In the genomic region with DNA sequence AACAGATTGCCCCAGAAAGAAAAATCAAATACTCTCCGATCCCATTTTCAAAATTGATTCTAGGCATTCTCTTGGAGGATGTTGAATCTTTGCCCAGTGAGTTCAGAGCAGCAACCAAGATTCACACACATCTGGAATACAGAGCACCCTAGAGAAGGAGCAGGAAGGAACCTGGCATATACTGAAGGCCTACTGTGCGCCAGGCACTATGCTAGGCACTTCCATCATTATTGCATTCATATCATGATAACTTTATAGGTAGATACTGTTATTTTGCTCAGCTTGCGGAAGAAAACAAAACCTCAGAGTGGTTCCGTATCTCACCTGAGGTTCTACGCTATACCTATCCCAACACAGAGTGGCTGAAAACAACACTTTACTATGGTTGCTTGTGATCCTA, we compare ENCODE assay signal across 28 cellular contexts.
"Had no signal": no experiment of that assay in that cellular context is flagged by ENCODE, and none has a peak within 500 bp of the region (broad histone marks: within the 10 kb centered on the region; RNA-seq: fewer than 3 reads in every experiment).

No MANE protein-coding gene starts in this region.

- H3K27me3 Mint-ChIP-seq: activated CD4-positive, alpha-beta memory T cell treated with anti-CD3 and anti-CD28 coated beads for 36 hours; activated CD4-positive, alpha-beta T cell treated with anti-CD3 and anti-CD28 coated beads, Interleukin-2, amount 10 ng/mL, durations not matched to agents 7 days and 5 days; activated naive CD8-positive, alpha-beta T cell treated with anti-CD3 and anti-CD28 coated beads, Interleukin-2, amount 10 ng/mL, durations not matched to agents 7 days and 5 days; activated T-helper 17 cell treated with anti-CD3 and anti-CD28 coated beads, Interleukin-2, amount 50 U/mL, for 72 hours; central memory CD8-positive, alpha-beta T cell; T-cell had no signal

- H3K27ac ChIP-seq: body of pancreas, SK-N-MC had no signal

- H3K4me1 ChIP-seq: body of pancreas had no signal

- H3K27me3 ChIP-seq: body of pancreas had no signal

- H3K36me3 Mint-ChIP-seq: activated CD4-positive, alpha-beta memory T cell treated with anti-CD3 and anti-CD28 coated beads for 36 hours; activated naive CD4-positive, alpha-beta T cell treated with anti-CD3 and anti-CD28 coated beads, Interleukin-2, amount 10 ng/mL, durations not matched to agents 7 days and 5 days; T-cell had no signal

- H3K27ac Mint-ChIP-seq: activated CD4-positive, alpha-beta memory T cell treated with anti-CD3 and anti-CD28 coated beads for 36 hours; activated CD4-positive, alpha-beta T cell treated with anti-CD3 and anti-CD28 coated beads, Interleukin-2, amount 10 ng/mL, durations not matched to agents 7 days and 5 days; activated naive CD4-positive, alpha-beta T cell treated with anti-CD3 and anti-CD28 coated beads, Interleukin-2, amount 10 ng/mL, durations not matched to agents 7 days and 5 days; activated naive CD8-positive, alpha-beta T cell treated with anti-CD3 and anti-CD28 coated beads, Interleukin-2, amount 10 ng/mL, durations not matched to agents 7 days and 5 days; activated T-helper 17 cell treated with anti-CD3 and anti-CD28 coated beads, Interleukin-2, amount 50 U/mL, for 72 hours; T-cell had no signal

- H3K4me3 Mint-ChIP-seq: activated CD4-positive, alpha-beta memory T cell treated with anti-CD3 and anti-CD28 coated beads for 36 hours; activated CD4-positive, alpha-beta T cell treated with anti-CD3 and anti-CD28 coated beads, Interleukin-2, amount 10 ng/mL, durations not matched to agents 7 days and 5 days; activated naive CD4-positive, alpha-beta T cell treated with anti-CD3 and anti-CD28 coated beads, Interleukin-2, amount 10 ng/mL, durations not matched to agents 7 days and 5 days; activated naive CD8-positive, alpha-beta T cell treated with anti-CD3 and anti-CD28 coated beads, Interleukin-2, amount 10 ng/mL, durations not matched to agents 7 days and 5 days; activated T-cell treated with anti-CD3 and anti-CD28 coated beads, Interleukin-2, amount 50 U/mL, for 4 hours; activated T-helper 17 cell treated with anti-CD3 and anti-CD28 coated beads, Interleukin-2, amount 50 U/mL, for 72 hours; central memory CD8-positive, alpha-beta T cell; T-cell had no signal

- H3K4me3 ChIP-seq: body of pancreas, SK-N-MC had no signal

- H3K9me3 ChIP-seq: body of pancreas had no signal

- DNase-seq: activated CD4-positive, alpha-beta memory T cell treated with anti-CD3 and anti-CD28 coated beads for 36 hours; activated CD4-positive, alpha-beta T cell treated with anti-CD3 and anti-CD28 coated beads, Interleukin-2, amount 10 ng/mL, durations not matched to agents 7 days and 5 days; activated CD4-positive, CD25-positive, alpha-beta regulatory T cell; activated CD8-positive, alpha-beta memory T cell treated with anti-CD3 and anti-CD28 coated beads for 24 hours; activated gamma-delta T cell; activated naive CD4-positive, alpha-beta T cell treated with anti-CD3 and anti-CD28 coated beads, Interleukin-2, amount 10 ng/mL, durations not matched to agents 7 days and 5 days; activated naive CD8-positive, alpha-beta T cell treated with anti-CD3 and anti-CD28 coated beads, Interleukin-2, amount 10 ng/mL, durations not matched to agents 7 days and 5 days; activated T-cell treated with anti-CD3 and anti-CD28 coated beads, Interleukin-2, amount 50 U/mL, for 4 hours; aorta; body of pancreas; Kasumi-1; KBM-7; NCI-H1092; NCI-H1417; NCI-H1930; NCI-H2107; NCI-H2171 treated with DMSO at 0.1 percent for 48 hours; NCI-H226; NCI-H526; RPMI8226; T-cell; T-helper 2 cell; T1000 had no signal

- ATAC-seq: activated T-cell treated with anti-CD3 and anti-CD28 coated beads, Interleukin-2, amount 50 U/mL, for 4 hours; activated T-helper 17 cell treated with anti-CD3 and anti-CD28 coated beads, Interleukin-2, amount 50 U/mL, for 72 hours; body of pancreas; Panc1; Right ventricle myocardium inferior; T-cell had no signal

- H3K9me3 Mint-ChIP-seq: activated CD4-positive, alpha-beta memory T cell treated with anti-CD3 and anti-CD28 coated beads for 36 hours; activated CD4-positive, alpha-beta T cell treated with anti-CD3 and anti-CD28 coated beads, Interleukin-2, amount 10 ng/mL, durations not matched to agents 7 days and 5 days; activated naive CD4-positive, alpha-beta T cell treated with anti-CD3 and anti-CD28 coated beads, Interleukin-2, amount 10 ng/mL, durations not matched to agents 7 days and 5 days; activated T-cell treated with anti-CD3 and anti-CD28 coated beads, Interleukin-2, amount 50 U/mL, for 4 hours; activated T-helper 17 cell treated with anti-CD3 and anti-CD28 coated beads, Interleukin-2, amount 50 U/mL, for 72 hours; central memory CD8-positive, alpha-beta T cell; T-cell had no signal
